Comparison of ENCODE assay signal across 1 cellular context in the genomic region with DNA sequence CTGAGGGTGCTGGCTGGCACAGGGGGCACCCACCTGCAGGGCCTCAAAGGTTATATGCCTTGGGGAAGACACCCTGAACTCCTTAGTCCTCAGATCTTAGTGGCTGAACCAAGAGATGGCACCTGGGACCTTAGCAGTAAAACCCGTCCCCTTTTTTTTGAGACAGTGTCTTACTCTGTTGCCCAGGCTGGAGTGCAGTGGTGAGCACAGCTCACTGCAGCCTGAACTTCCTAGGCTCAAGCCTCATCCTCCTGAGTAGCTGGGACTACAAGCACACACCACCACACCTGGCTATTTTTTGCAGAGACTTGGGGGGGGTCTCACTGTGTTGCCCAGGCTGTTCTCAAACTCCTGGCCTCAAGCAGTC.
TF ChIP-seq lines count a peak whose summit lies in the region.

No MANE protein-coding gene starts in this region.

TF ChIP-seq in HCT116, 20 proteins besides CTCF, POLR2A, EP300 and RAD21:
- TF ChIP-seq, protein P1, sequence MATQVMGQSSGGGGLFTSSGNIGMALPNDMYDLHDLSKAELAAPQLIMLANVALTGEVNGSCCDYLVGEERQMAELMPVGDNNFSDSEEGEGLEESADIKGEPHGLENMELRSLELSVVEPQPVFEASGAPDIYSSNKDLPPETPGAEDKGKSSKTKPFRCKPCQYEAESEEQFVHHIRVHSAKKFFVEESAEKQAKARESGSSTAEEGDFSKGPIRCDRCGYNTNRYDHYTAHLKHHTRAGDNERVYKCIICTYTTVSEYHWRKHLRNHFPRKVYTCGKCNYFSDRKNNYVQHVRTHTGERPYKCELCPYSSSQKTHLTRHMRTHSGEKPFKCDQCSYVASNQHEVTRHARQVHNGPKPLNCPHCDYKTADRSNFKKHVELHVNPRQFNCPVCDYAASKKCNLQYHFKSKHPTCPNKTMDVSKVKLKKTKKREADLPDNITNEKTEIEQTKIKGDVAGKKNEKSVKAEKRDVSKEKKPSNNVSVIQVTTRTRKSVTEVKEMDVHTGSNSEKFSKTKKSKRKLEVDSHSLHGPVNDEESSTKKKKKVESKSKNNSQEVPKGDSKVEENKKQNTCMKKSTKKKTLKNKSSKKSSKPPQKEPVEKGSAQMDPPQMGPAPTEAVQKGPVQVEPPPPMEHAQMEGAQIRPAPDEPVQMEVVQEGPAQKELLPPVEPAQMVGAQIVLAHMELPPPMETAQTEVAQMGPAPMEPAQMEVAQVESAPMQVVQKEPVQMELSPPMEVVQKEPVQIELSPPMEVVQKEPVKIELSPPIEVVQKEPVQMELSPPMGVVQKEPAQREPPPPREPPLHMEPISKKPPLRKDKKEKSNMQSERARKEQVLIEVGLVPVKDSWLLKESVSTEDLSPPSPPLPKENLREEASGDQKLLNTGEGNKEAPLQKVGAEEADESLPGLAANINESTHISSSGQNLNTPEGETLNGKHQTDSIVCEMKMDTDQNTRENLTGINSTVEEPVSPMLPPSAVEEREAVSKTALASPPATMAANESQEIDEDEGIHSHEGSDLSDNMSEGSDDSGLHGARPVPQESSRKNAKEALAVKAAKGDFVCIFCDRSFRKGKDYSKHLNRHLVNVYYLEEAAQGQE (IDR thresholded peaks at IDR 0.05; ENCODE audit: low read depth), result no peak
- TF ChIP-seq YY1 (IDR thresholded peaks at IDR 0.05; ENCODE audit: extremely low read depth, insufficient replicate concordance, low read depth, low read length) (no peak), TCF7L2 (IDR thresholded peaks at IDR 0.05; ENCODE audit: borderline replicate concordance, extremely low read depth, insufficient read depth, insufficient read length) (no peak), SIN3A (IDR thresholded peaks at IDR 0.05; ENCODE audit: low read depth) (no peak), SRF (IDR thresholded peaks at IDR 0.05; ENCODE audit: low read depth) (no peak), ELF1 (IDR thresholded peaks at IDR 0.05; ENCODE audit: borderline replicate concordance, low read depth) (no peak)
- TF ChIP-seq, protein P2, sequence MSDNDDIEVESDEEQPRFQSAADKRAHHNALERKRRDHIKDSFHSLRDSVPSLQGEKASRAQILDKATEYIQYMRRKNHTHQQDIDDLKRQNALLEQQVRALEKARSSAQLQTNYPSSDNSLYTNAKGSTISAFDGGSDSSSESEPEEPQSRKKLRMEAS (IDR thresholded peaks at IDR 0.05), result no peak
- TF ChIP-seq, protein P3, sequence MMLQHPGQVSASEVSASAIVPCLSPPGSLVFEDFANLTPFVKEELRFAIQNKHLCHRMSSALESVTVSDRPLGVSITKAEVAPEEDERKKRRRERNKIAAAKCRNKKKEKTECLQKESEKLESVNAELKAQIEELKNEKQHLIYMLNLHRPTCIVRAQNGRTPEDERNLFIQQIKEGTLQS (IDR thresholded peaks at IDR 0.05), result no peak
